18 cellular contexts compared by ENCODE assay signal in the genomic region with DNA sequence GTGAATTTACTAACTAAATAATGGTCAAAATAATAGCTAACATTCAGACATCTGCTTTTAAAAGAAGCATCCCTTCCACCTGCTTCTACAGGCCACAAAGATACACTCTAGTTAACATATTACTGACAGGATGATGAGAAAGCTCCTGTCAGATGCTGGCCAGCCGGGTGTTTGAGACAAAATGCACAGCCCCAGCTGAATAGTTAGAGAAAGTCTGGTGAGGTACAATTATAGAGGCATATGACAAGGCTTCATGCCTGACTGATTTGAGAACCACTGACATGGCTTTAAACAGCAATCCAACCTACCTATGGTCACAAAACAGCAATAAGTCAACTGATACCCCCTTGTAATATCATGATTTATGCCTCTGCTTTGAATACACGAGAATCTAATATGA.
DNase-seq lines count a peak whose midpoint lies in the region; ATAC-seq and TF ChIP-seq lines count a peak whose summit lies in the region.
"Had no signal": no experiment of that assay in that cellular context is flagged by ENCODE, and none has a peak within 500 bp of the region (broad histone marks: within the 10 kb centered on the region; RNA-seq: fewer than 3 reads in every experiment).

No MANE protein-coding gene starts in this region.

- no peaks in the 10 kb centered on the region for H3K27me3 ChIP-seq in WERI-Rb-1 (ENCODE audit: insufficient read depth, low read depth, severe bottlenecking)
- H3K27me3 ChIP-seq in GM23338 (ENCODE audit: insufficient read depth) = no peaks in the 10 kb centered on the region
- H3K27me3 ChIP-seq: right lobe of liver had no signal

- H3K9me3 Mint-ChIP-seq in mesothelial cell of epicardium = no peaks in the 10 kb centered on the region
- H3K9me3 Mint-ChIP-seq in GM23338 = no peaks in the 10 kb centered on the region
- H3K9me3 Mint-ChIP-seq: activated CD4-positive, alpha-beta memory T cell treated with anti-CD3 and anti-CD28 coated beads, Interleukin-2, amount 10 ng/mL, durations not matched to agents 7 days and 5 days had no signal

- H3F3A ChIP-seq in GM23338 (replicated peaks; ENCODE audit: low read depth) = no peaks in the 10 kb centered on the region

- H2AFZ ChIP-seq in GM23338 = no peak overlapping the region

- H3K9me3 ChIP-seq in WERI-Rb-1 (ENCODE audit: severe bottlenecking) = no peaks in the 10 kb centered on the region
- H3K9me3 ChIP-seq: right lobe of liver had no signal

- no peaks in the 10 kb centered on the region for H3K9me2 ChIP-seq in GM23338 (ENCODE audit: insufficient read depth)

- no peak overlapping the region for H3K4me3 Mint-ChIP-seq in mesothelial cell of epicardium
- no peak overlapping the region for H3K4me3 Mint-ChIP-seq in GM23338
- H3K4me3 Mint-ChIP-seq: activated CD4-positive, alpha-beta memory T cell treated with anti-CD3 and anti-CD28 coated beads, Interleukin-2, amount 10 ng/mL, durations not matched to agents 7 days and 5 days had no signal

- H3K4me3 ChIP-seq in WERI-Rb-1 (ENCODE audit: low read depth, low read length) (no peak overlapping the region), GM23338 (no peak overlapping the region)
- H3K4me3 ChIP-seq: right lobe of liver had no signal

- H3K4me1 Mint-ChIP-seq in mesothelial cell of epicardium = peaks cover 24% of the 10 kb centered on the region
- H3K4me1 Mint-ChIP-seq in GM23338 = peaks cover 2% of the 10 kb centered on the region; the same call in 1 of the 3 replicates
- H3K4me1 Mint-ChIP-seq: activated CD4-positive, alpha-beta memory T cell treated with anti-CD3 and anti-CD28 coated beads, Interleukin-2, amount 10 ng/mL, durations not matched to agents 7 days and 5 days had no signal

- H4K20me1 ChIP-seq in GM23338 (replicated peaks; ENCODE audit: insufficient read depth) = no peaks in the 10 kb centered on the region

- H3K27ac ChIP-seq in WERI-Rb-1 (peak overlapping the region; percentile 32), GM23338 (ENCODE audit: low read depth) (no peak overlapping the region)
- H3K27ac ChIP-seq: right lobe of liver had no signal

- peaks cover 8% of the 10 kb centered on the region; the same call in 1 of the 2 replicates for H3K36me3 ChIP-seq in WERI-Rb-1
- H3K36me3 ChIP-seq in GM23338 (ENCODE audit: insufficient read depth) = no peaks in the 10 kb centered on the region

- H3K36me3 Mint-ChIP-seq in mesothelial cell of epicardium = peaks cover 5% of the 10 kb centered on the region
- no peaks in the 10 kb centered on the region for H3K36me3 Mint-ChIP-seq in GM23338 (ENCODE audit: low read depth)

- DNase-seq in NCI-H187 treated with DMSO at 0.1 percent for 48 hours (lab: John Stamatoyannopoulos, UW) = peak; percentile 43
- no peak for DNase-seq in NCI-H187 (lab: John Stamatoyannopoulos, UW)
- DNase-seq in NCI-H1694 (lab: John Stamatoyannopoulos, UW) = peak; percentile 37
- DNase-seq in WERI-Rb-1 = peak; percentile 37
- DNase-seq in mesothelial cell of epicardium (ENCODE audit: low spot score in 2 of 2, unreplicated experiment in 2 of 2) = no peak
- DNase-seq in NCI-H146 (lab: John Stamatoyannopoulos, UW) = no peak
- DNase-seq in GM23338 (ENCODE audit: low spot score) = no peak
- no peak for DNase-seq in NCI-H146 treated with DMSO at 0.1 percent for 48 hours (lab: John Stamatoyannopoulos, UW; ENCODE audit: unreplicated experiment)
- DNase-seq: activated CD4-positive, alpha-beta memory T cell treated with anti-CD3 and anti-CD28 coated beads, Interleukin-2, amount 10 ng/mL, durations not matched to agents 7 days and 5 days; amygdala; caudate nucleus; dermis blood vessel endothelial cell; DND-41; HCEC 1CT; mammary epithelial cell; NCI-H2029; nucleus accumbens; right lobe of liver had no signal

- ATAC-seq in GM23338 = no peak
- ATAC-seq: right lobe of liver had no signal

- no peak overlapping the region for H3K4me2 ChIP-seq in GM23338

- H3K27me3 Mint-ChIP-seq in mesothelial cell of epicardium (ENCODE audit: low read depth) (no peaks in the 10 kb centered on the region), GM23338 (ENCODE audit: insufficient read depth, low read depth, poor library complexity) (no peaks in the 10 kb centered on the region)
- H3K27me3 Mint-ChIP-seq: activated CD4-positive, alpha-beta memory T cell treated with anti-CD3 and anti-CD28 coated beads, Interleukin-2, amount 10 ng/mL, durations not matched to agents 7 days and 5 days had no signal

- peaks cover 8% of the 10 kb centered on the region for H3K4me1 ChIP-seq in GM23338 (ENCODE audit: insufficient read depth)
- H3K4me1 ChIP-seq: right lobe of liver had no signal

- TF ChIP-seq CTCF in WERI-Rb-1 (IDR thresholded peaks at IDR 0.05; ENCODE audit: low read depth, low read length) = no peak
- no peak for TF ChIP-seq CTCF in mesothelial cell of epicardium (IDR thresholded peaks at IDR 0.05; ENCODE audit: unreplicated experiment)
- no peak for TF ChIP-seq CTCF in GM23338 (conservative IDR thresholded peaks at IDR 0.05; ENCODE audit: low read depth in 2 of 2)

- H3K27ac Mint-ChIP-seq in mesothelial cell of epicardium (peak overlapping the region; percentile 56), GM23338 (no peak overlapping the region)
- H3K27ac Mint-ChIP-seq: activated CD4-positive, alpha-beta memory T cell treated with anti-CD3 and anti-CD28 coated beads, Interleukin-2, amount 10 ng/mL, durations not matched to agents 7 days and 5 days had no signal

- H3K79me2 ChIP-seq in GM23338 (replicated peaks; ENCODE audit: insufficient read depth) = no peaks in the 10 kb centered on the region

TF ChIP-seq in GM23338, 12 proteins besides CTCF, POLR2A, EP300 and RAD21 (continues in another document):
- TF ChIP-seq ZNF114 (CRISPR knock-in tag; IDR thresholded peaks at IDR 0.05) (no peak), POLR2AphosphoS5 (IDR thresholded peaks at IDR 0.05; ENCODE audit: low read depth) (no peak), CREB1 (CRISPR knock-in tag; IDR thresholded peaks at IDR 0.05; ENCODE audit: low read depth) (no peak), ZNF331 (CRISPR knock-in tag; IDR thresholded peaks at IDR 0.05; ENCODE audit: low read depth) (no peak), NANOG (IDR thresholded peaks at IDR 0.05; ENCODE audit: borderline replicate concordance) (no peak)
- TF ChIP-seq, protein P1, sequence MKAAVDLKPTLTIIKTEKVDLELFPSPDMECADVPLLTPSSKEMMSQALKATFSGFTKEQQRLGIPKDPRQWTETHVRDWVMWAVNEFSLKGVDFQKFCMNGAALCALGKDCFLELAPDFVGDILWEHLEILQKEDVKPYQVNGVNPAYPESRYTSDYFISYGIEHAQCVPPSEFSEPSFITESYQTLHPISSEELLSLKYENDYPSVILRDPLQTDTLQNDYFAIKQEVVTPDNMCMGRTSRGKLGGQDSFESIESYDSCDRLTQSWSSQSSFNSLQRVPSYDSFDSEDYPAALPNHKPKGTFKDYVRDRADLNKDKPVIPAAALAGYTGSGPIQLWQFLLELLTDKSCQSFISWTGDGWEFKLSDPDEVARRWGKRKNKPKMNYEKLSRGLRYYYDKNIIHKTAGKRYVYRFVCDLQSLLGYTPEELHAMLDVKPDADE (IDR thresholded peaks at IDR 0.05) = no peak
- TF ChIP-seq, protein P2, sequence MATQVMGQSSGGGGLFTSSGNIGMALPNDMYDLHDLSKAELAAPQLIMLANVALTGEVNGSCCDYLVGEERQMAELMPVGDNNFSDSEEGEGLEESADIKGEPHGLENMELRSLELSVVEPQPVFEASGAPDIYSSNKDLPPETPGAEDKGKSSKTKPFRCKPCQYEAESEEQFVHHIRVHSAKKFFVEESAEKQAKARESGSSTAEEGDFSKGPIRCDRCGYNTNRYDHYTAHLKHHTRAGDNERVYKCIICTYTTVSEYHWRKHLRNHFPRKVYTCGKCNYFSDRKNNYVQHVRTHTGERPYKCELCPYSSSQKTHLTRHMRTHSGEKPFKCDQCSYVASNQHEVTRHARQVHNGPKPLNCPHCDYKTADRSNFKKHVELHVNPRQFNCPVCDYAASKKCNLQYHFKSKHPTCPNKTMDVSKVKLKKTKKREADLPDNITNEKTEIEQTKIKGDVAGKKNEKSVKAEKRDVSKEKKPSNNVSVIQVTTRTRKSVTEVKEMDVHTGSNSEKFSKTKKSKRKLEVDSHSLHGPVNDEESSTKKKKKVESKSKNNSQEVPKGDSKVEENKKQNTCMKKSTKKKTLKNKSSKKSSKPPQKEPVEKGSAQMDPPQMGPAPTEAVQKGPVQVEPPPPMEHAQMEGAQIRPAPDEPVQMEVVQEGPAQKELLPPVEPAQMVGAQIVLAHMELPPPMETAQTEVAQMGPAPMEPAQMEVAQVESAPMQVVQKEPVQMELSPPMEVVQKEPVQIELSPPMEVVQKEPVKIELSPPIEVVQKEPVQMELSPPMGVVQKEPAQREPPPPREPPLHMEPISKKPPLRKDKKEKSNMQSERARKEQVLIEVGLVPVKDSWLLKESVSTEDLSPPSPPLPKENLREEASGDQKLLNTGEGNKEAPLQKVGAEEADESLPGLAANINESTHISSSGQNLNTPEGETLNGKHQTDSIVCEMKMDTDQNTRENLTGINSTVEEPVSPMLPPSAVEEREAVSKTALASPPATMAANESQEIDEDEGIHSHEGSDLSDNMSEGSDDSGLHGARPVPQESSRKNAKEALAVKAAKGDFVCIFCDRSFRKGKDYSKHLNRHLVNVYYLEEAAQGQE (IDR thresholded peaks at IDR 0.05; ENCODE audit: unreplicated experiment) = no peak

Comparison
In these comparisons a context has a peak if more than half of its experiments do, and no peak if none do; other contexts are left out.
1. DNase-seq: peak in NCI-H187 treated with DMSO at 0.1 percent for 48 hours (single experiment), NCI-H1694 (single experiment) and WERI-Rb-1 (single experiment); none in NCI-H187 (0 of 2), mesothelial cell of epicardium (0 of 2), NCI-H146 (single experiment), GM23338 (single experiment) and NCI-H146 treated with DMSO at 0.1 percent for 48 hours (single experiment).